22 cellular contexts compared by ENCODE assay signal in genomic region chr2:238144262-238144661, GRCh38. TPM values are rescaled to one million over a fixed set of nuclear protein-coding genes. Genes with fewer than 3 reads are reported as not detected.
A peak's percentile ranks its signal among the peaks of the same experiment; 100 is the strongest.
DNase-seq lines count a peak whose midpoint lies in the region; TF ChIP-seq lines count a peak whose summit lies in the region.
"Had no signal": no experiment of that assay in that cellular context is flagged by ENCODE, and none has a peak within 500 bp of the region (broad histone marks: within the 10 kb centered on the region; RNA-seq: fewer than 3 reads in every experiment).

No MANE protein-coding gene starts in this region.

- no peaks in the 10 kb centered on the region for H3K9me3 ChIP-seq in HEK293 (ENCODE audit: control insufficient read depth, insufficient read depth, low read depth, low read length)
- no peaks in the 10 kb centered on the region for H3K9me3 ChIP-seq in SK-N-MC (ENCODE audit: low read depth, low read length)
- no peaks in the 10 kb centered on the region for H3K9me3 ChIP-seq in skeletal muscle satellite cell (replicated peaks; ENCODE audit: low read length)
- H3K9me3 ChIP-seq: left lung, neutrophil, sigmoid colon, testis, uterus had no signal

- CTCF ChIA-PET in HEK293 (lab: Yijun Ruan, JAX): no interaction called here

- H3K4me3 ChIP-seq in HEK293 (ENCODE audit: low read depth, low read length) (no peak overlapping the region), SK-N-MC (no peak overlapping the region), skeletal muscle satellite cell (ENCODE audit: low read length) (no peak overlapping the region)
- H3K4me3 ChIP-seq: left lung, sigmoid colon, testis, uterus had no signal

- H3K4me1 ChIP-seq in HEK293 (ENCODE audit: control insufficient read depth, insufficient read depth, low read length): no peaks in the 10 kb centered on the region
- peaks cover 36% of the 10 kb centered on the region for H3K4me1 ChIP-seq in skeletal muscle satellite cell (ENCODE audit: control insufficient read depth, insufficient read depth, low read length)
- H3K4me1 ChIP-seq: testis, uterus had no signal

- peak overlapping the region; percentile 75 for H3K4me2 ChIP-seq in skeletal muscle satellite cell (ENCODE audit: low read length)

- no peak for DNase-seq in SK-N-MC (ENCODE audit: low read depth, low spot score)
- no peak for DNase-seq in hippocampal formation (lab: John Stamatoyannopoulos, UW)
- no peak for DNase-seq in GDM1 (lab: John Stamatoyannopoulos, UW)
- DNase-seq: activated CD4-positive, alpha-beta T cell treated with anti-CD3 and anti-CD28 coated beads for 4 hours; activated CD8-positive, alpha-beta memory T cell treated with anti-CD3 and anti-CD28 coated beads for 24 hours; activated gamma-delta T cell treated with Interleukin-2 at 50 U/mL for 16 hours; activated T-cell treated with anti-CD3 and anti-CD28 coated beads, Interleukin-2, amount 50 U/mL, for 1 hour; Kasumi-1; left lung; NCI-H146; NCI-H2107; sigmoid colon; stimulated activated naive CD4-positive, alpha-beta T cell treated with Interleukin-2 at 50 U/mL for 16 hours; T-helper 2 cell; testis; uterus had no signal

- H3K9ac ChIP-seq in SK-N-MC (ENCODE audit: insufficient read length) (no peak overlapping the region), skeletal muscle satellite cell (ENCODE audit: low read depth, low read length) (peak overlapping the region; percentile 55)

- H3K27me3 ChIP-seq in skeletal muscle satellite cell (ENCODE audit: control insufficient read depth, insufficient read depth, low read length): no peaks in the 10 kb centered on the region
- H3K27me3 ChIP-seq: neutrophil, sigmoid colon, testis, uterus had no signal

- H3K36me3 ChIP-seq in HEK293 (ENCODE audit: control insufficient read depth in 2 of 2, insufficient read depth in 1 of 2, low read length in 2 of 2): no peaks in the 10 kb centered on the region
- no peaks in the 10 kb centered on the region for H3K36me3 ChIP-seq in SK-N-MC (ENCODE audit: insufficient read depth, low read length)
- H3K36me3 ChIP-seq in skeletal muscle satellite cell (ENCODE audit: insufficient read depth, low read length): no peaks in the 10 kb centered on the region
- H3K36me3 ChIP-seq: left lung, neutrophil, sigmoid colon, uterus had no signal

- TF ChIP-seq CTCF in HEK293 (tag by site-specific recombination; IDR thresholded peaks at IDR 0.05): no peak

- H3K27ac ChIP-seq in HEK293 (ENCODE audit: extremely low read depth, low read depth, low read length) (no peak overlapping the region), SK-N-MC (peak overlapping the region; percentile 85)
- H3K27ac ChIP-seq: HL-60, left lung, neutrophil, testis, uterus had no signal

- POLR2A ChIA-PET in HEK293 (lab: Yijun Ruan, JAX): no interaction called here

TF ChIP-seq in HEK293, 187 proteins besides CTCF, POLR2A, EP300 and RAD21:
- no peak for TF ChIP-seq ZNF514 (tag by site-specific recombination; IDR thresholded peaks at IDR 0.05)
- peak; percentile 89 for TF ChIP-seq ZNF366 (tag by site-specific recombination; conservative IDR thresholded peaks at IDR 0.05)
- 0 out of 2 replicates have a peak, but pooled peaks have one; percentile 20 for TF ChIP-seq ZFHX2 (tag by site-specific recombination; conservative IDR thresholded peaks at IDR 0.05)
TF ChIP-seq in HEK293: peak in this region for 2.

RNA-seq across cellular contexts. Expression of gene KLHL30, which starts 5.8 kb away (rescaled TPM):
- total RNA-seq in skeletal muscle satellite cell (2012; rRNA removed): under 0.01 and 5.5 TPM in 2 replicates
- total RNA-seq: CD4-positive, alpha-beta memory T cell; dermis microvascular lymphatic vessel endothelial cell had no signal

RNA-seq across cellular contexts. Expression of gene ERFE, which starts 14.5 kb away (rescaled TPM):
- total RNA-seq in skeletal muscle satellite cell (2012; rRNA removed): 2.0 and 10.7 TPM in 2 replicates
- total RNA-seq: CD4-positive, alpha-beta memory T cell had no signal

RNA-seq across cellular contexts. Expression of gene ESPNL, which starts 44.1 kb away (rescaled TPM):
- 2.4 and 8.4 TPM in 2 replicates for total RNA-seq in skeletal muscle satellite cell (2012; rRNA removed)
- total RNA-seq: dermis microvascular lymphatic vessel endothelial cell had no signal

RNA-seq across cellular contexts. Expression of gene ILKAP, which starts 59.2 kb away (rescaled TPM):
- total RNA-seq in skeletal muscle satellite cell (2012; rRNA removed): 23.2 and 27.1 TPM in 2 replicates
